ENCODE assay signal across 26 cellular contexts in the genomic region with DNA sequence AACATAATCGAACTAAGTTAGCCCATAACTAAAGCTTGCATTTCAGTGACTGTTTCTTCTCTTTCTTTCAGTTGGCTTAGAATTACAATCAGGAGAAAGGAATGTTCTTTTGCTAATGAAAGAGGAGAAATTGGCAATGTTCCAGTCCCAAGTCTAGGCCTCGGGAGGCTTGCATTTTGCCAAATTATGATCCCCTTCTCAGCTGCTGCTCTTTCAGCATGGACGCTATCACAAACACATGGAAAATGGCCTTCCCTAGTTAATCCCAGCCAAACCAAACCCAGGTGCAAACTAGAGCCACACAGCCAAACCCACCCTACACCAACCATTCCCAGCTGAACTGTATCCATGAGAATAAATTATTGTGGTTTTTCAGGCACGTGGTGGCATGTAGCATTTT.
"Had no signal": no experiment of that assay in that cellular context is flagged by ENCODE, and none has a peak within 500 bp of the region (broad histone marks: within the 10 kb centered on the region; RNA-seq: fewer than 3 reads in every experiment).

No MANE protein-coding gene starts in this region.

- H3K9me3 ChIP-seq: breast epithelium, ovary, prostate gland, thoracic aorta had no signal

- H3K4me3 ChIP-seq: breast epithelium, heart right ventricle, ovary, prostate gland, skin epidermis, thoracic aorta had no signal

- H3K4me1 ChIP-seq: breast epithelium, heart right ventricle, prostate gland had no signal

- H3K27me3 ChIP-seq: breast epithelium, heart right ventricle, ovary had no signal

- ATAC-seq: activated CD8-positive, alpha-beta T cell treated with anti-CD3 and anti-CD28 coated beads for 36 hours; activated T-cell treated with anti-CD3 and anti-CD28 coated beads, Interleukin-2, amount 50 U/mL, for 4 hours; activated T-helper 17 cell treated with anti-CD3 and anti-CD28 coated beads, Interleukin-2, amount 50 U/mL, for 72 hours; esophagus mucosa; left lobe of liver; naive thymus-derived CD4-positive, alpha-beta T cell; stimulated activated effector memory CD8-positive, alpha-beta T cell treated with anti-CD3 and anti-CD28 coated beads, Interleukin-12 subunit alpha, Interleukin-12 subunit beta, amount 100 ng/mL, for 72 hours; WTC11 had no signal

- DNase-seq: activated CD4-positive, alpha-beta T cell treated with anti-CD3 and anti-CD28 coated beads for 1 hour; activated CD4-positive, alpha-beta T cell treated with anti-CD3 and anti-CD28 coated beads, Interleukin-2, amount 50 U/mL, for 1 hour; activated CD8-positive, alpha-beta T cell treated with anti-CD3 and anti-CD28 coated beads for 36 hours; activated gamma-delta T cell treated with Interleukin-2 at 50 U/mL for 16 hours; activated naive CD4-positive, alpha-beta T cell treated with anti-CD3 and anti-CD28 coated beads, Interleukin-2, amount 50 U/mL, for 16 hours; activated T-cell treated with anti-CD3 and anti-CD28 coated beads, Interleukin-2, amount 50 U/mL, for 4 hours; amniotic stem cell; central memory CD4-positive, alpha-beta T cell; foreskin fibroblast; heart right ventricle; naive thymus-derived CD4-positive, alpha-beta T cell; ovary; retina; stimulated activated CD4-positive, alpha-beta T cell treated with anti-CD3 and anti-CD28 coated beads, Interleukin-12 subunit alpha, Interleukin-12 subunit beta, amount 100 ng/mL, for 4 hours; stimulated activated CD4-positive, alpha-beta T cell treated with anti-CD3 and anti-CD28 coated beads, Interleukin-4, amount 100 ng/mL, for 1 hour; T-helper 2 cell; trophoblast cell had no signal

- H3K27ac ChIP-seq: breast epithelium, heart right ventricle, ovary, prostate gland, skin epidermis, thoracic aorta had no signal

- H3K36me3 ChIP-seq: breast epithelium, heart right ventricle, ovary, prostate gland, thoracic aorta had no signal
